In the genomic region with DNA sequence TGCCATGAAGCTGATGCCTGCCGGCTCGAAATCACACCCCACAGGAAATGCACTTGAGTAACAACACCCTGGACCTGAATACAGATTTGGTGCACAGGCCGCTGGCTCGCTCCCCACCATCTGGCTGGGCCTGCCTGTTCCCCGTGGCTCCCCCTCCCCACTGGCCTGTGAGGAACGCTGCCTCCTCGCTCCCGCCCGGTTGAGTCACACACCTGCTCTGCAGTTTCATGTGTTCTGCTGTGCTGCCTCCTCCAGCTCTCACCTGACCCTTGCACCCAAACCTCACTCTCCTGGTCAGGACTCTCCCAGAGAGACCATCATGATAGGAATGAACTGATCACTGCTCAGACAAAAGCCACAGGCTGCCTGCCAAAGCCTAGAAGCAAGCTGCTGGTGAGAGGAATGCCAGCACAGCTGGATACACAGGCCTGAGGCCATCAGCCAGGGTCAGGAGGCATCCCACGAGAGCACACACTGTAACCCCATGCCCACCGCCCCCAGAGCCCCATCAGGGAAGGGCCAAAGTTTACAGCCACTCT, we compare ENCODE assay signal across 11 cellular contexts. TPM values are rescaled to one million over a fixed set of nuclear protein-coding genes. Genes with fewer than 3 reads are reported as not detected.
A peak's percentile ranks its signal among the peaks of the same experiment; 100 is the strongest.
DNase-seq lines count a peak whose midpoint lies in the region; ATAC-seq, FAIRE-seq and TF ChIP-seq lines count a peak whose summit lies in the region.
"Had no signal": no experiment of that assay in that cellular context is flagged by ENCODE, and none has a peak within 500 bp of the region (broad histone marks: within the 10 kb centered on the region; RNA-seq: fewer than 3 reads in every experiment).

No MANE protein-coding gene starts in this region.

- H3K4me1 Mint-ChIP-seq in HFFc6 (ENCODE audit: low read depth) = peaks cover 37% of the 10 kb centered on the region

- no peaks in the 10 kb centered on the region for H3K9me3 Mint-ChIP-seq in HFFc6
- H3K9me3 Mint-ChIP-seq: natural killer cell treated with Interleukin-12 subunit alpha and Interleukin-12 subunit beta and Interleukin-15 and Interleukin-18, amount 100 ng/mL, for 72 hours had no signal

- peak overlapping the region; percentile 49 to 59 for H3K27ac ChIP-seq in small intestine (ENCODE audit: low read depth in 1 of 2, low read length in 1 of 2)

- H3K27me3 ChIP-seq in adipocyte (replicated peaks; ENCODE audit: control insufficient read depth, insufficient read depth, low read length) (no peaks in the 10 kb centered on the region), small intestine (ENCODE audit: control insufficient read depth in 2 of 2, insufficient read depth in 2 of 2, low read length in 2 of 2) (no peaks in the 10 kb centered on the region)

- FAIRE-seq in small intestine (lab: Jason Lieb, UNC) = no peak

- peaks cover 47% of the 10 kb centered on the region for H3K4me1 ChIP-seq in adipocyte (ENCODE audit: control insufficient read depth, insufficient read depth, low read length)
- H3K4me1 ChIP-seq in small intestine (ENCODE audit: control insufficient read depth in 2 of 2, insufficient read depth in 1 of 2, low read depth in 1 of 2, low read length in 1 of 2) = peaks cover 5 to 9% of the 10 kb centered on the region in 2 donors

- DNase-seq in HFFc6 = peak; percentile 59
- DNase-seq in adipocyte (ENCODE audit: low read depth) = peak; percentile 65
- peak; percentile 79 for DNase-seq in islet precursor cell
- DNase-seq in small intestine = peak; percentile 97
- no peak for DNase-seq in DMS153 (lab: John Stamatoyannopoulos, UW)
- DNase-seq in mesenteric fat pad (ENCODE audit: low spot score) = no peak
- DNase-seq in activated T-cell treated with anti-CD3 and anti-CD28 coated beads for 4 hours = no peak
- DNase-seq: amniotic stem cell, SW 1271 had no signal

- H3K36me3 ChIP-seq in adipocyte (ENCODE audit: control insufficient read depth, insufficient read depth, low read length, severe bottlenecking) (no peaks in the 10 kb centered on the region), small intestine (ENCODE audit: control insufficient read depth in 2 of 2, insufficient read depth in 2 of 2, low read length in 2 of 2) (no peaks in the 10 kb centered on the region)

- ATAC-seq in GM18909 (IDR thresholded peaks at IDR 0.05; ENCODE audit: poor library complexity, unreplicated experiment) = no peak
- ATAC-seq: natural killer cell treated with Interleukin-12 subunit alpha and Interleukin-12 subunit beta and Interleukin-15 and Interleukin-18, amount 100 ng/mL, for 72 hours had no signal

- TF ChIP-seq CTCF in HFFc6 (IDR thresholded peaks at IDR 0.05) = no peak

- WGBS in small intestine, 3 donors = 10 to 32% (median 28%) methylated on average over 11 of the region's 11 CpGs

- peak overlapping the region; percentile 57 for H3K4me3 Mint-ChIP-seq in HFFc6
- H3K4me3 Mint-ChIP-seq: natural killer cell treated with Interleukin-12 subunit alpha and Interleukin-12 subunit beta and Interleukin-15 and Interleukin-18, amount 100 ng/mL, for 72 hours had no signal

- H3K27ac Mint-ChIP-seq in HFFc6 = peak overlapping the region; percentile 84
- H3K27ac Mint-ChIP-seq: natural killer cell treated with Interleukin-12 subunit alpha and Interleukin-12 subunit beta and Interleukin-15 and Interleukin-18, amount 100 ng/mL, for 72 hours had no signal

- peaks cover 7% of the 10 kb centered on the region; the same call in 1 of the 2 replicates for H3K36me3 Mint-ChIP-seq in HFFc6 (ENCODE audit: low read depth)
- H3K36me3 Mint-ChIP-seq: natural killer cell treated with Interleukin-12 subunit alpha and Interleukin-12 subunit beta and Interleukin-15 and Interleukin-18, amount 100 ng/mL, for 72 hours had no signal

- H3K9me3 ChIP-seq in adipocyte (ENCODE audit: control insufficient read depth, low read length) (no peaks in the 10 kb centered on the region), small intestine (ENCODE audit: control insufficient read depth, low read depth) (no peaks in the 10 kb centered on the region)

- no peak overlapping the region for H3K4me3 ChIP-seq in adipocyte (ENCODE audit: low read length)
- no peak overlapping the region for H3K4me3 ChIP-seq in small intestine (ENCODE audit: low read depth in 1 of 2, low read length in 2 of 2)

- H3K9ac ChIP-seq in adipocyte (ENCODE audit: low read length) = no peak overlapping the region

- no peaks in the 10 kb centered on the region; the same call in none of the 2 replicates for H3K27me3 Mint-ChIP-seq in HFFc6 (ENCODE audit: insufficient read depth)

RNA-seq across cellular contexts. Expression of a gene that starts 3.8 kb away (rescaled TPM):
- total RNA-seq in HFFc6 (2021; fragmentation: NEBNext Ultra II Directional; extraction: Animal tissue kit (Norgen Biotek cat#: 25700)) = 10 to 100 TPM; 78.3 to 95.8 (median 82.5) TPM
- 100 to 1,000 TPM; 104 to 269 (median 177) TPM for polyA plus RNA-seq in small intestine
- 60.0 TPM for total RNA-seq in mesenteric fat pad

RNA-seq across cellular contexts. Expression of a gene that starts 25.2 kb away (rescaled TPM):
- total RNA-seq in HFFc6 (2021; fragmentation: NEBNext Ultra II Directional; extraction: Animal tissue kit (Norgen Biotek cat#: 25700)) = 1 to 10 TPM; 2.7 to 3.7 (median 3.3) TPM
- 10 to 100 TPM in 1 of 3 donors, 1 to 10 TPM in 2; 3.6 to 12.7 (median 6.0) TPM for polyA plus RNA-seq in small intestine
- 5.2 TPM for total RNA-seq in mesenteric fat pad

RNA-seq across cellular contexts. Expression of a gene that starts 46.4 kb away (rescaled TPM):
- 100 to 1,000 TPM; 164 to 191 (median 173) TPM for total RNA-seq in HFFc6 (2021; fragmentation: NEBNext Ultra II Directional; extraction: Animal tissue kit (Norgen Biotek cat#: 25700))
- 10 to 100 TPM; 72.4 to 95.9 (median 74.5) TPM for polyA plus RNA-seq in small intestine
- 170 TPM for total RNA-seq in mesenteric fat pad

RNA-seq across cellular contexts. Expression of a gene that starts 51.7 kb away (rescaled TPM):
- 1 to 10 TPM; 1.3 to 1.8 (median 1.5) TPM for total RNA-seq in HFFc6 (2021; fragmentation: NEBNext Ultra II Directional; extraction: Animal tissue kit (Norgen Biotek cat#: 25700))
- polyA plus RNA-seq in small intestine = 1 to 10 TPM; 2.7 to 6.6 (median 4.2) TPM
- 5.9 TPM for total RNA-seq in mesenteric fat pad

RNA-seq across cellular contexts. Expression of a gene that starts 59.8 kb away (rescaled TPM):
- 100 to 1,000 TPM; 111 to 121 (median 116) TPM for total RNA-seq in HFFc6 (2021; fragmentation: NEBNext Ultra II Directional; extraction: Animal tissue kit (Norgen Biotek cat#: 25700))
- 100 to 1,000 TPM in 2 of 3 donors, 10 to 100 TPM in 1; 76.6 to 364 (median 317) TPM for polyA plus RNA-seq in small intestine
- total RNA-seq in mesenteric fat pad = 160 TPM

Comparison
In these comparisons a context has a peak if more than half of its experiments do, and no peak if none do; other contexts are left out.
1. DNase-seq: peak in HFFc6 (single experiment), adipocyte (single experiment), islet precursor cell (single experiment) and small intestine (single experiment); none in DMS153 (single experiment), mesenteric fat pad (single experiment) and activated T-cell treated with anti-CD3 and anti-CD28 coated beads for 4 hours (single experiment).